Comparison of ENCODE assay signal across 11 cellular contexts in genomic region chr3:124837065-124837464, GRCh38. TPM values are rescaled to one million over a fixed set of nuclear protein-coding genes. Genes with fewer than 3 reads are reported as not detected.
DNase-seq lines count a peak whose midpoint lies in the region; ATAC-seq and TF ChIP-seq lines count a peak whose summit lies in the region.
"Had no signal": no experiment of that assay in that cellular context is flagged by ENCODE, and none has a peak within 500 bp of the region (broad histone marks: within the 10 kb centered on the region; RNA-seq: fewer than 3 reads in every experiment).

No MANE protein-coding gene starts in this region.

- H3K27ac ChIP-seq in PC-3 (ENCODE audit: low read length), result peak overlapping the region; percentile 100
- peak overlapping the region; percentile 69 to 86 for H3K27ac ChIP-seq in thoracic aorta

- peak overlapping the region; percentile 86 for H3K9ac ChIP-seq in PC-3 (ENCODE audit: low read length)

- DNase-seq in PC-3 (no peak), dermis blood vessel endothelial cell (peak; percentile 19), lung microvascular endothelial cell (ENCODE audit: low read depth in 2 of 2) (peak; percentile 24 to 60), thoracic aorta (ENCODE audit: low spot score) (no peak), NCI-H1694 (lab: John Stamatoyannopoulos, UW) (no peak)
- DNase-seq: activated CD4-positive, alpha-beta memory T cell treated with anti-CD3 and anti-CD28 coated beads for 36 hours; DMS79 treated with DMSO at 0.1 percent for 48 hours; NCI-H1694 treated with DMSO at 0.1 percent for 48 hours had no signal

- H3K36me3 ChIP-seq in PC-3 (ENCODE audit: low read depth, low read length) (peaks cover 7% of the 10 kb centered on the region), thoracic aorta (peaks cover 18% of the 10 kb centered on the region)

- CTCF ChIA-PET in PC-3 (lab: Charles Lee), result no interaction called here

- no peak overlapping the region for H2AFZ ChIP-seq in PC-3 (ENCODE audit: low read length)

- no peaks in the 10 kb centered on the region for H3K9me3 ChIP-seq in PC-3 (ENCODE audit: low read length)
- no peaks in the 10 kb centered on the region for H3K9me3 ChIP-seq in thoracic aorta

- POLR2A ChIA-PET in PC-3 (lab: Charles Lee; ENCODE audit: unreplicated experiment), result no interaction called here

- H3K4me3 ChIP-seq in PC-3 (ENCODE audit: low read length) (peak overlapping the region; percentile 35; the same call in 1 of the 2 replicates), thoracic aorta (peak overlapping the region; percentile 6)

- ATAC-seq in PC-3 (peak; percentile 9), thoracic aorta (ENCODE audit: insufficient number of reproducible peaks, low FRiP score, low read depth) (no peak), GM18505 (IDR thresholded peaks at IDR 0.05; ENCODE audit: unreplicated experiment) (no peak), HG03571 (IDR thresholded peaks at IDR 0.05; ENCODE audit: unreplicated experiment) (no peak), GM18873 (IDR thresholded peaks at IDR 0.05; ENCODE audit: low FRiP score, unreplicated experiment) (no peak)

- no peak for TF ChIP-seq POLR2A in GM18505 (IDR thresholded peaks at IDR 0.05; ENCODE audit: borderline replicate concordance, extremely low read depth, insufficient read depth, insufficient read length)

- peaks cover 64% of the 10 kb centered on the region for H3K4me1 ChIP-seq in PC-3 (ENCODE audit: insufficient read depth, low read length)
- H3K4me1 ChIP-seq in thoracic aorta (ENCODE audit: control insufficient read depth in 1 of 2, low read depth in 2 of 2), result peaks cover 62 to 84% of the 10 kb centered on the region in 2 donors

- no peaks in the 10 kb centered on the region for H4K20me1 ChIP-seq in PC-3 (ENCODE audit: low read length)

- H3F3A ChIP-seq in PC-3 (ENCODE audit: low read length, unreplicated experiment), result peaks cover 7% of the 10 kb centered on the region

- no peaks in the 10 kb centered on the region for H3K9me2 ChIP-seq in PC-3 (replicated peaks; ENCODE audit: low read length)

- no peaks in the 10 kb centered on the region for H3K79me2 ChIP-seq in PC-3 (ENCODE audit: low read length)

- BruUV-seq in PC-3 (replicated peaks; lab: Mats Ljungman, UMichigan), result no TSS peak

- intact Hi-C loops in PC-3 (cut with micrococcal nuclease), result loop anchor here (1.0 to 2.0 kb wide), 3 partner anchors 8 to 50 kb away; no protein-coding TSS in a partner anchor

- peak overlapping the region; percentile 73 for H3K4me2 ChIP-seq in PC-3 (ENCODE audit: low read length)

- H3K27me3 ChIP-seq in PC-3 (ENCODE audit: low read length), result no peaks in the 10 kb centered on the region
- no peaks in the 10 kb centered on the region for H3K27me3 ChIP-seq in thoracic aorta (replicated peaks; ENCODE audit: insufficient read depth)

- TF ChIP-seq CTCF in PC-3 (conservative IDR thresholded peaks at IDR 0.05; ENCODE audit: low read depth, low read length) (no peak), thoracic aorta (IDR thresholded peaks at IDR 0.05) (no peak)

RNA-seq across cellular contexts. Expression of gene ITGB5, which starts 50.1 kb away (rescaled TPM):
- total RNA-seq in PC-3 (2014; rRNA removed) (67.2 and 89.4 TPM in 2 replicates), dermis blood vessel endothelial cell (86.6 and 107 TPM in 2 replicates), lung microvascular endothelial cell (49.2 and 90.2 TPM in 2 replicates), thoracic aorta (100 to 1,000 TPM; 576 to 592 TPM)

Comparison
In these comparisons a context has a peak if more than half of its experiments do, and no peak if none do; other contexts are left out.
1. DNase-seq: peak in dermis blood vessel endothelial cell (single experiment) and lung microvascular endothelial cell (2 of 2); none in PC-3 (single experiment), thoracic aorta (single experiment) and NCI-H1694 (single experiment).